In genomic region chr1:221794079-221794670, GRCh38 we compare ENCODE assay signal across 1 cellular context.
TF ChIP-seq lines count a peak whose summit lies in the region.

No MANE protein-coding gene starts in this region.

TF ChIP-seq in K562, 482 proteins besides CTCF, POLR2A, EP300 and RAD21 (continued from another document):
- TF ChIP-seq, protein P1, sequence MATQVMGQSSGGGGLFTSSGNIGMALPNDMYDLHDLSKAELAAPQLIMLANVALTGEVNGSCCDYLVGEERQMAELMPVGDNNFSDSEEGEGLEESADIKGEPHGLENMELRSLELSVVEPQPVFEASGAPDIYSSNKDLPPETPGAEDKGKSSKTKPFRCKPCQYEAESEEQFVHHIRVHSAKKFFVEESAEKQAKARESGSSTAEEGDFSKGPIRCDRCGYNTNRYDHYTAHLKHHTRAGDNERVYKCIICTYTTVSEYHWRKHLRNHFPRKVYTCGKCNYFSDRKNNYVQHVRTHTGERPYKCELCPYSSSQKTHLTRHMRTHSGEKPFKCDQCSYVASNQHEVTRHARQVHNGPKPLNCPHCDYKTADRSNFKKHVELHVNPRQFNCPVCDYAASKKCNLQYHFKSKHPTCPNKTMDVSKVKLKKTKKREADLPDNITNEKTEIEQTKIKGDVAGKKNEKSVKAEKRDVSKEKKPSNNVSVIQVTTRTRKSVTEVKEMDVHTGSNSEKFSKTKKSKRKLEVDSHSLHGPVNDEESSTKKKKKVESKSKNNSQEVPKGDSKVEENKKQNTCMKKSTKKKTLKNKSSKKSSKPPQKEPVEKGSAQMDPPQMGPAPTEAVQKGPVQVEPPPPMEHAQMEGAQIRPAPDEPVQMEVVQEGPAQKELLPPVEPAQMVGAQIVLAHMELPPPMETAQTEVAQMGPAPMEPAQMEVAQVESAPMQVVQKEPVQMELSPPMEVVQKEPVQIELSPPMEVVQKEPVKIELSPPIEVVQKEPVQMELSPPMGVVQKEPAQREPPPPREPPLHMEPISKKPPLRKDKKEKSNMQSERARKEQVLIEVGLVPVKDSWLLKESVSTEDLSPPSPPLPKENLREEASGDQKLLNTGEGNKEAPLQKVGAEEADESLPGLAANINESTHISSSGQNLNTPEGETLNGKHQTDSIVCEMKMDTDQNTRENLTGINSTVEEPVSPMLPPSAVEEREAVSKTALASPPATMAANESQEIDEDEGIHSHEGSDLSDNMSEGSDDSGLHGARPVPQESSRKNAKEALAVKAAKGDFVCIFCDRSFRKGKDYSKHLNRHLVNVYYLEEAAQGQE (CRISPR knock-in tag; IDR thresholded peaks at IDR 0.05; ENCODE audit: low read depth), result no peak
- TF ChIP-seq BRF2 (IDR thresholded peaks at IDR 0.05; ENCODE audit: borderline replicate concordance, insufficient read depth, insufficient read length) (no peak), ZFX (CRISPR knock-in tag; IDR thresholded peaks at IDR 0.05) (no peak), ERF (CRISPR knock-in tag; IDR thresholded peaks at IDR 0.05) (no peak), POLR2G (IDR thresholded peaks at IDR 0.05; ENCODE audit: low read depth, low read length) (no peak), ZNF133 (CRISPR knock-in tag; IDR thresholded peaks at IDR 0.05) (no peak), TSC22D4 (tag; IDR thresholded peaks at IDR 0.05) (no peak), MTA1 (IDR thresholded peaks at IDR 0.05; ENCODE audit: borderline replicate concordance) (no peak)
- TF ChIP-seq, protein P2, sequence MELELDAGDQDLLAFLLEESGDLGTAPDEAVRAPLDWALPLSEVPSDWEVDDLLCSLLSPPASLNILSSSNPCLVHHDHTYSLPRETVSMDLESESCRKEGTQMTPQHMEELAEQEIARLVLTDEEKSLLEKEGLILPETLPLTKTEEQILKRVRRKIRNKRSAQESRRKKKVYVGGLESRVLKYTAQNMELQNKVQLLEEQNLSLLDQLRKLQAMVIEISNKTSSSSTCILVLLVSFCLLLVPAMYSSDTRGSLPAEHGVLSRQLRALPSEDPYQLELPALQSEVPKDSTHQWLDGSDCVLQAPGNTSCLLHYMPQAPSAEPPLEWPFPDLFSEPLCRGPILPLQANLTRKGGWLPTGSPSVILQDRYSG (tag; conservative IDR thresholded peaks at IDR 0.05; ENCODE audit: low read depth), result no peak
